Comparison of ENCODE assay signal across 7 cellular contexts in genomic region chr2:172957734-172958133, GRCh38.
"Had no signal": no experiment of that assay in that cellular context is flagged by ENCODE, and none has a peak within 500 bp of the region (broad histone marks: within the 10 kb centered on the region; RNA-seq: fewer than 3 reads in every experiment).

No MANE protein-coding gene starts in this region.

- H3K9ac ChIP-seq: GM23248 had no signal

- DNase-seq: GM23248, H7, IMR-90, KBM-7 had no signal

- FAIRE-seq: HTR-8/SVneo had no signal

- ATAC-seq: HCT116 had no signal

- H3K4me3 ChIP-seq: GM23248, HAP-1 had no signal

- H3K9me3 ChIP-seq: HAP-1 had no signal

- H3K27ac ChIP-seq: GM23248 had no signal

- H3K36me3 ChIP-seq: HAP-1 had no signal

- H3K4me1 ChIP-seq: HAP-1 had no signal

- H2AFZ ChIP-seq: GM23248 had no signal
